In genomic region chr2:231687133-231687852, GRCh38 we compare ENCODE assay signal across 8 cellular contexts. TPM values are rescaled to one million over a fixed set of nuclear protein-coding genes. Genes with fewer than 3 reads are reported as not detected.
A peak's percentile ranks its signal among the peaks of the same experiment; 100 is the strongest.
DNase-seq lines count a peak whose midpoint lies in the region; ATAC-seq and TF ChIP-seq lines count a peak whose summit lies in the region.

No MANE protein-coding gene starts in this region.

- no peaks in the 10 kb centered on the region for H3K4me1 Mint-ChIP-seq in activated T-helper 17 cell treated with anti-CD3 and anti-CD28 coated beads, Interleukin-2, amount 50 U/mL, for 72 hours
- H3K4me1 Mint-ChIP-seq in progenitor cell of endocrine pancreas (ENCODE audit: low read depth) = peaks cover 11% of the 10 kb centered on the region

- no peaks in the 10 kb centered on the region for H3K27me3 ChIP-seq in Peyer's patch

- ATAC-seq in Right ventricle myocardium inferior (peak; percentile 61), HG03342 (IDR thresholded peaks at IDR 0.05; ENCODE audit: unreplicated experiment) (peak; percentile 71), HG03457 (IDR thresholded peaks at IDR 0.05; ENCODE audit: unreplicated experiment) (no peak)
- peak; percentile 86 for ATAC-seq in activated T-helper 17 cell treated with anti-CD3 and anti-CD28 coated beads, Interleukin-2, amount 50 U/mL, for 72 hours (replicated peaks)

- H3K4me3 ChIP-seq in Peyer's patch = no peak overlapping the region

- H3K9me3 Mint-ChIP-seq in activated T-helper 17 cell treated with anti-CD3 and anti-CD28 coated beads, Interleukin-2, amount 50 U/mL, for 72 hours = no peaks in the 10 kb centered on the region
- H3K9me3 Mint-ChIP-seq in progenitor cell of endocrine pancreas (ENCODE audit: low read depth) = no peaks in the 10 kb centered on the region

- H3K27me3 Mint-ChIP-seq in activated T-helper 17 cell treated with anti-CD3 and anti-CD28 coated beads, Interleukin-2, amount 50 U/mL, for 72 hours = peaks cover 8% of the 10 kb centered on the region
- no peaks in the 10 kb centered on the region for H3K27me3 Mint-ChIP-seq in progenitor cell of endocrine pancreas

- H3K4me1 ChIP-seq in Peyer's patch = no peaks in the 10 kb centered on the region

- no peak for TF ChIP-seq POLR2A in Peyer's patch (IDR thresholded peaks at IDR 0.05)

- H3K27ac Mint-ChIP-seq in activated T-helper 17 cell treated with anti-CD3 and anti-CD28 coated beads, Interleukin-2, amount 50 U/mL, for 72 hours = no peak overlapping the region
- H3K27ac Mint-ChIP-seq in progenitor cell of endocrine pancreas = peak overlapping the region; percentile 88

- intact Hi-C loops in Right ventricle myocardium inferior (cut with DNase I) (no loop called here), cardiac septum (cut with DNase I) (loop anchor here (10.0 kb wide), 1 partner anchor 98 kb away; the partner anchor contains the start of genes COPS7B and PDE6D)

- TF ChIP-seq CTCF in Peyer's patch (IDR thresholded peaks at IDR 0.05) = peak; percentile 20 to 74 (median 46)
- TF ChIP-seq CTCF in progenitor cell of endocrine pancreas (IDR thresholded peaks at IDR 0.05; ENCODE audit: unreplicated experiment) = peak; percentile 67

- DNase-seq in Right ventricle myocardium inferior (ENCODE audit: missing footprints) = no peak
- no peak for DNase-seq in cardiac septum (ENCODE audit: low spot score)
- peak; percentile 73 to 86 (median 75) for DNase-seq in Peyer's patch
- peak; percentile 63 for DNase-seq in glomerular visceral epithelial cell (ENCODE audit: extremely low spot score)
- DNase-seq in progenitor cell of endocrine pancreas (ENCODE audit: low spot score, unreplicated experiment) = peak; percentile 75

- no peak overlapping the region for H3K4me3 Mint-ChIP-seq in activated T-helper 17 cell treated with anti-CD3 and anti-CD28 coated beads, Interleukin-2, amount 50 U/mL, for 72 hours
- peak overlapping the region; percentile 74 for H3K4me3 Mint-ChIP-seq in progenitor cell of endocrine pancreas (ENCODE audit: low read depth)

- no peaks in the 10 kb centered on the region for H3K36me3 ChIP-seq in Peyer's patch

- no peak overlapping the region for H3K27ac ChIP-seq in Peyer's patch

- H3K36me3 Mint-ChIP-seq in activated T-helper 17 cell treated with anti-CD3 and anti-CD28 coated beads, Interleukin-2, amount 50 U/mL, for 72 hours (ENCODE audit: low read depth) = no peaks in the 10 kb centered on the region
- H3K36me3 Mint-ChIP-seq in progenitor cell of endocrine pancreas (ENCODE audit: insufficient read depth) = no peaks in the 10 kb centered on the region

- H3K9me3 ChIP-seq in Peyer's patch = no peaks in the 10 kb centered on the region

RNA-seq across cellular contexts. Expression of gene PTMA, which starts 21.0 kb away (rescaled TPM):
- 264 TPM for total RNA-seq in Right ventricle myocardium inferior
- total RNA-seq in cardiac septum = 256 TPM
- 1,000 to 10,000 TPM in 1 of 4 donors, 100 to 1,000 TPM in 3; 316 to 1,049 (median 353) TPM for total RNA-seq in Peyer's patch
- 1,000 to 10,000 TPM; 1,439 to 1,845 TPM for total RNA-seq in activated T-helper 17 cell treated with anti-CD3 and anti-CD28 coated beads, Interleukin-2, amount 50 U/mL, for 72 hours
- total RNA-seq in progenitor cell of endocrine pancreas = 1,066 and 1,116 TPM in 2 replicates

Comparison
In these comparisons a context has a peak if more than half of its experiments do, and no peak if none do; other contexts are left out.
1. DNase-seq: peak in Peyer's patch (3 of 3), glomerular visceral epithelial cell (single experiment) and progenitor cell of endocrine pancreas (single experiment); none in Right ventricle myocardium inferior (single experiment) and cardiac septum (single experiment).